In genomic region chr3:52364322-52364721, GRCh38 we compare ENCODE assay signal across 13 cellular contexts. TPM values are rescaled to one million over a fixed set of nuclear protein-coding genes. Genes with fewer than 3 reads are reported as not detected.
DNase-seq lines count a peak whose midpoint lies in the region; TF ChIP-seq lines count a peak whose summit lies in the region.
"Had no signal": no experiment of that assay in that cellular context is flagged by ENCODE, and none has a peak within 500 bp of the region (broad histone marks: within the 10 kb centered on the region; RNA-seq: fewer than 3 reads in every experiment).

No MANE protein-coding gene starts in this region.

- H3K27ac ChIP-seq in fibroblast of lung (ENCODE audit: insufficient read depth, low read length) (no peak overlapping the region), Peyer's patch (no peak overlapping the region)
- H3K27ac ChIP-seq: C4-2B had no signal

- H3K9me3 Mint-ChIP-seq in IgD-negative memory B cell = no peaks in the 10 kb centered on the region
- H3K9me3 Mint-ChIP-seq: CD4-positive, alpha-beta memory T cell had no signal

- no peaks in the 10 kb centered on the region for H3K27me3 ChIP-seq in fibroblast of lung (ENCODE audit: control insufficient read depth, insufficient read depth, low read length)
- H3K27me3 ChIP-seq in Peyer's patch = no peaks in the 10 kb centered on the region
- H3K27me3 ChIP-seq: BE2C had no signal

- TF ChIP-seq POLR2A in Peyer's patch (IDR thresholded peaks at IDR 0.05) = no peak

- H2AFZ ChIP-seq in fibroblast of lung (ENCODE audit: low read length) = no peak overlapping the region

- H3K4me3 ChIP-seq in fibroblast of lung (replicated peaks in 1 of 4; ENCODE audit: control extremely low read depth in 1 of 4, insufficient read depth in 1 of 4, low read depth in 3 of 4, low read length in 4 of 4) (no peak overlapping the region), Peyer's patch (no peak overlapping the region)
- H3K4me3 ChIP-seq: GM12878 had no signal

- no peaks in the 10 kb centered on the region for H3K36me3 ChIP-seq in fibroblast of lung (ENCODE audit: control insufficient read depth, insufficient read depth, low read length)
- H3K36me3 ChIP-seq in Peyer's patch = peaks cover 0 to 70% (median 0%) of the 10 kb centered on the region in 3 donors
- H3K36me3 ChIP-seq: BE2C had no signal

- H3K9me3 ChIP-seq in fibroblast of lung (ENCODE audit: control insufficient read depth, insufficient read depth, low read depth, low read length) = no peaks in the 10 kb centered on the region
- H3K9me3 ChIP-seq in Peyer's patch = no peaks in the 10 kb centered on the region
- H3K9me3 ChIP-seq: BE2C, Caco-2 had no signal

- no peaks in the 10 kb centered on the region for H3K79me2 ChIP-seq in fibroblast of lung (ENCODE audit: control insufficient read depth, insufficient read depth, low read length)

- H3K4me2 ChIP-seq in fibroblast of lung (ENCODE audit: extremely low read depth, insufficient read depth, low read length) = no peak overlapping the region

- H3K4me3 Mint-ChIP-seq in IgD-negative memory B cell = no peak overlapping the region
- H3K4me3 Mint-ChIP-seq: CD4-positive, alpha-beta memory T cell had no signal

- H3K4me1 ChIP-seq in fibroblast of lung (ENCODE audit: control insufficient read depth, extremely low read depth, insufficient read depth, low read length) = no peaks in the 10 kb centered on the region
- no peaks in the 10 kb centered on the region for H3K4me1 ChIP-seq in Peyer's patch
- H3K4me1 ChIP-seq: BE2C, Caco-2 had no signal

- no peaks in the 10 kb centered on the region for H3K27me3 Mint-ChIP-seq in IgD-negative memory B cell
- H3K27me3 Mint-ChIP-seq: CD4-positive, alpha-beta memory T cell had no signal

- peak overlapping the region in 2 of 3 donors; percentile 62 to 81 for H3K27ac Mint-ChIP-seq in IgD-negative memory B cell

- TF ChIP-seq CTCF in fibroblast of lung (conservative IDR thresholded peaks at IDR 0.05 in 1 of 2, IDR thresholded peaks at IDR 0.05 in 1 of 2; ENCODE audit: low read depth in 1 of 2, low read length in 2 of 2) = no peak
- no peak for TF ChIP-seq CTCF in Peyer's patch (IDR thresholded peaks at IDR 0.05)

- no peaks in the 10 kb centered on the region for H4K20me1 ChIP-seq in fibroblast of lung (ENCODE audit: control insufficient read depth, extremely low read depth, insufficient read depth, low read length)

- DNase-seq in COLO668 (lab: John Stamatoyannopoulos, UW; ENCODE audit: unreplicated experiment) (peak; percentile 51), SHP77 treated with DMSO at 0.1 percent for 48 hours (lab: John Stamatoyannopoulos, UW) (peak; percentile 45), fibroblast of lung (ENCODE audit: low read depth in 2 of 2) (no peak), H4 (ENCODE audit: low spot score) (no peak), Peyer's patch (no peak), Ammon's horn (ENCODE audit: low spot score) (no peak)
- DNase-seq: BE2C; Caco-2; CD4-positive, alpha-beta memory T cell; H7 had no signal

- H3K4me1 Mint-ChIP-seq in IgD-negative memory B cell = no peaks in the 10 kb centered on the region
- H3K4me1 Mint-ChIP-seq: CD4-positive, alpha-beta memory T cell had no signal

- H3K9ac ChIP-seq in fibroblast of lung (ENCODE audit: insufficient read depth, low read length) = peak overlapping the region; percentile 1

- peaks cover 9% of the 10 kb centered on the region for H3K36me3 Mint-ChIP-seq in IgD-negative memory B cell

RNA-seq across cellular contexts. Expression of gene BAP1, which starts 45.5 kb away (rescaled TPM):
- polyA plus RNA-seq in IgD-negative memory B cell (25.9 TPM), fibroblast of lung (37.0 and 42.4 TPM in 2 replicates)
- total RNA-seq in fibroblast of lung (70.7 and 75.5 TPM in 2 replicates), Peyer's patch (10 to 100 TPM; 49.9 to 94.4 (median 77.0) TPM)
- polyA plus RNA-seq in fibroblast of lung (2012) = 41.9 and 47.1 TPM in 2 replicates
- 99.7 and 127 TPM in 2 replicates for polyA minus RNA-seq in fibroblast of lung (ENCODE audit: low replicate concordance)
- 31.3 and 39.9 TPM in 2 replicates for total RNA-seq in H4 (2014; rRNA removed; shearing (Covaris generic))

RNA-seq across cellular contexts. Expression of gene PHF7, which starts 46.1 kb away (rescaled TPM):
- 15.0 TPM for polyA plus RNA-seq in IgD-negative memory B cell
- 3.1 and 5.0 TPM in 2 replicates for total RNA-seq in fibroblast of lung
- 5.2 and 5.5 TPM in 2 replicates for polyA plus RNA-seq in fibroblast of lung
- 2.7 and 2.8 TPM in 2 replicates for polyA plus RNA-seq in fibroblast of lung (2012)
- polyA minus RNA-seq in fibroblast of lung (ENCODE audit: low replicate concordance) = 2.4 TPM in 1 of 2 replicates, not detected in the other
- total RNA-seq in H4 (2014; rRNA removed; shearing (Covaris generic)) = 3.3 and 3.4 TPM in 2 replicates
- 10 to 100 TPM; 12.4 to 34.6 (median 17.4) TPM for total RNA-seq in Peyer's patch

RNA-seq across cellular contexts. Expression of gene DNAH1, which starts 48.2 kb away (rescaled TPM):
- polyA plus RNA-seq in IgD-negative memory B cell (1.1 TPM), fibroblast of lung (0.72 and 1.9 TPM in 2 replicates)
- total RNA-seq in fibroblast of lung (1.8 and 3.0 TPM in 2 replicates), Peyer's patch (100 to 1,000 TPM in 1 of 4 donors, 10 to 100 TPM in 3; 19.3 to 103 (median 64.2) TPM)
- polyA plus RNA-seq in fibroblast of lung (2012) = 0.47 and 0.96 TPM in 2 replicates
- 3.8 and 8.9 TPM in 2 replicates for polyA minus RNA-seq in fibroblast of lung (ENCODE audit: low replicate concordance)
- 0.60 TPM in 2 replicates for total RNA-seq in H4 (2014; rRNA removed; shearing (Covaris generic))

Comparison
In these comparisons a context has a peak if more than half of its experiments do, and no peak if none do; other contexts are left out.
1. DNase-seq: peak in COLO668 (single experiment) and SHP77 treated with DMSO at 0.1 percent for 48 hours (single experiment); none in fibroblast of lung (0 of 2), H4 (single experiment), Peyer's patch (0 of 3) and Ammon's horn (single experiment).